In the genomic region with DNA sequence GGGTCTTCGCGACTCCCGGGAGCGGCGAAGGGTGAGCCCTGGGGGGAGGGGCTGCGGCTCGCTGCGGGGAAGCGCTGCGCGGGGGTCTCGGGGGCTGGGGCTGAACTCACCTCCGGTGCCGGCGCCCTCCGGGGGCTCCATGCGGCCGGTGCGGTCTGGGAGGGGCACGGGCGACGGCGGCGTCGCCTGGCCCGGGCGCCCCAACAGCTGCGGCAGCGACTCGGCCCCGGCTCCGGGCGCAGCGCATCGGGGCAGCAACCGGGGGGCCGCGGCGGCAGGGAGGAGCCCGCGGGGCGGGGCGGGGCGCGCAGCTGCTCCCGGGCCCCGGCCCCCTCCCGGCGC, we compare ENCODE assay signal across 2 cellular contexts.
A peak's percentile ranks its signal among the peaks of the same experiment; 100 is the strongest.
TF ChIP-seq lines count a peak whose summit lies in the region.

A gene with protein sequence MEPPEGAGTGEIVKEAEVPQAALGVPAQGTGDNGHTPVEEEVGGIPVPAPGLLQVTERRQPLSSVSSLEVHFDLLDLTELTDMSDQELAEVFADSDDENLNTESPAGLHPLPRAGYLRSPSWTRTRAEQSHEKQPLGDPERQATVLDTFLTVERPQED (minus strand): TSS at position 256 of the 342 bp plus-strand sequence. CDS start 115 bp downstream, at position 141.

TF ChIP-seq in H1, 55 proteins besides CTCF, POLR2A, EP300 and RAD21:
- TF ChIP-seq ZNF274 (IDR thresholded peaks at IDR 0.05; ENCODE audit: borderline replicate concordance, extremely low read depth, low read length), result no peak
- TF ChIP-seq HDAC6 (IDR thresholded peaks at IDR 0.05; ENCODE audit: low read depth, low read length), result no peak
- no peak for TF ChIP-seq KDM1A (IDR thresholded peaks at IDR 0.05; ENCODE audit: borderline replicate concordance, low read length)
- TF ChIP-seq NRF1 (IDR thresholded peaks at IDR 0.05; ENCODE audit: low read depth, low read length), result no peak
- TF ChIP-seq PHF8 (conservative IDR thresholded peaks at IDR 0.05; ENCODE audit: low read depth, low read length), result 0 out of 2 replicates have a peak, but pooled peaks have one; percentile 3

TF ChIP-seq in neural cell, 6 proteins besides CTCF, POLR2A, EP300 and RAD21:
- TF ChIP-seq POLR2AphosphoS5 (IDR thresholded peaks at IDR 0.05) (no peak), EZH2 (IDR thresholded peaks at IDR 0.05; ENCODE audit: borderline replicate concordance, insufficient read depth, low read length, poor library complexity, severe bottlenecking) (no peak), SMC3 (conservative IDR thresholded peaks at IDR 0.05; ENCODE audit: poor library complexity) (no peak), MXI1 (conservative IDR thresholded peaks at IDR 0.05; ENCODE audit: poor library complexity, severe bottlenecking) (no peak), TAF1 (IDR thresholded peaks at IDR 0.05; ENCODE audit: low read depth) (no peak)
- TF ChIP-seq, protein P1, sequence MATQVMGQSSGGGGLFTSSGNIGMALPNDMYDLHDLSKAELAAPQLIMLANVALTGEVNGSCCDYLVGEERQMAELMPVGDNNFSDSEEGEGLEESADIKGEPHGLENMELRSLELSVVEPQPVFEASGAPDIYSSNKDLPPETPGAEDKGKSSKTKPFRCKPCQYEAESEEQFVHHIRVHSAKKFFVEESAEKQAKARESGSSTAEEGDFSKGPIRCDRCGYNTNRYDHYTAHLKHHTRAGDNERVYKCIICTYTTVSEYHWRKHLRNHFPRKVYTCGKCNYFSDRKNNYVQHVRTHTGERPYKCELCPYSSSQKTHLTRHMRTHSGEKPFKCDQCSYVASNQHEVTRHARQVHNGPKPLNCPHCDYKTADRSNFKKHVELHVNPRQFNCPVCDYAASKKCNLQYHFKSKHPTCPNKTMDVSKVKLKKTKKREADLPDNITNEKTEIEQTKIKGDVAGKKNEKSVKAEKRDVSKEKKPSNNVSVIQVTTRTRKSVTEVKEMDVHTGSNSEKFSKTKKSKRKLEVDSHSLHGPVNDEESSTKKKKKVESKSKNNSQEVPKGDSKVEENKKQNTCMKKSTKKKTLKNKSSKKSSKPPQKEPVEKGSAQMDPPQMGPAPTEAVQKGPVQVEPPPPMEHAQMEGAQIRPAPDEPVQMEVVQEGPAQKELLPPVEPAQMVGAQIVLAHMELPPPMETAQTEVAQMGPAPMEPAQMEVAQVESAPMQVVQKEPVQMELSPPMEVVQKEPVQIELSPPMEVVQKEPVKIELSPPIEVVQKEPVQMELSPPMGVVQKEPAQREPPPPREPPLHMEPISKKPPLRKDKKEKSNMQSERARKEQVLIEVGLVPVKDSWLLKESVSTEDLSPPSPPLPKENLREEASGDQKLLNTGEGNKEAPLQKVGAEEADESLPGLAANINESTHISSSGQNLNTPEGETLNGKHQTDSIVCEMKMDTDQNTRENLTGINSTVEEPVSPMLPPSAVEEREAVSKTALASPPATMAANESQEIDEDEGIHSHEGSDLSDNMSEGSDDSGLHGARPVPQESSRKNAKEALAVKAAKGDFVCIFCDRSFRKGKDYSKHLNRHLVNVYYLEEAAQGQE (IDR thresholded peaks at IDR 0.05; ENCODE audit: borderline replicate concordance), result no peak
